In the genomic region with DNA sequence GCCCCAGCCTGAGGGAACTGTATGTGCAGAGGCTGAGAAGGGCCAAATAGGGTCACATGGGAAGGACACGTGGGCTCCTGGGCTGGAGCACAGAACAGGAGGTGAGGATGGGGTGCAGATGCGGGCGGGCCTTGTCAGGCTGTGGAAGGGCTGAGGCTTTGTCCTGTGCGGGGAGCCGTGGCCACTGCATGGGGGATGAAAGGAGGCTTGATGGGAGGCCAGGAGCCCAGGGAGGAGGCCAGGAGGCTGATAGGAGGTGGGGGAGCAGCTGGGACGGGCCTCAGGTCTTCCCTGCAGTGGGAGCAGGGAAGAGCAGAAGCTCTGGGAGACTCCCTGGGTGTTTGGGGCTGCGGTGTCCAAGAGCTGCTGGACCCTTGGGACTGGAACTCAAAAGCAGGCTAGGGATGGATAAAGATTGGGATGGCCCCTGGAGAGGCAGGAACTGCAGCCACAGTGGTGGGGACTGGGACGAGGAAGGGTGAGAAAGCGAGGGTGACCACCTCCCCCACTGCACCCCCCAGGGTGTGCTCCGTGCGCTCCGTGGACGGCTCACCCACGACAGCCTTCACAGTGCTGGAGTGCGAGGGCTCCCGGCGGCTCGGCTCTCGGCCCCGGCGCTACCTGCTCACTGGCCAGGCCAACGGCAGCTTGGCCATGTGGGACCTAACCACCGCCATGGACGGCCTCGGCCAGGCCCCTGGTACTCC, we compare ENCODE assay signal across 1 cellular context.
TF ChIP-seq lines count a peak whose summit lies in the region.

No MANE protein-coding gene starts in this region.

TF ChIP-seq in GM12878, 131 proteins besides CTCF, POLR2A, EP300 and RAD21:
- TF ChIP-seq CBFB (IDR thresholded peaks at IDR 0.05; ENCODE audit: low read depth) (no peak), RAD51 (IDR thresholded peaks at IDR 0.05) (no peak)
- TF ChIP-seq, protein P1, sequence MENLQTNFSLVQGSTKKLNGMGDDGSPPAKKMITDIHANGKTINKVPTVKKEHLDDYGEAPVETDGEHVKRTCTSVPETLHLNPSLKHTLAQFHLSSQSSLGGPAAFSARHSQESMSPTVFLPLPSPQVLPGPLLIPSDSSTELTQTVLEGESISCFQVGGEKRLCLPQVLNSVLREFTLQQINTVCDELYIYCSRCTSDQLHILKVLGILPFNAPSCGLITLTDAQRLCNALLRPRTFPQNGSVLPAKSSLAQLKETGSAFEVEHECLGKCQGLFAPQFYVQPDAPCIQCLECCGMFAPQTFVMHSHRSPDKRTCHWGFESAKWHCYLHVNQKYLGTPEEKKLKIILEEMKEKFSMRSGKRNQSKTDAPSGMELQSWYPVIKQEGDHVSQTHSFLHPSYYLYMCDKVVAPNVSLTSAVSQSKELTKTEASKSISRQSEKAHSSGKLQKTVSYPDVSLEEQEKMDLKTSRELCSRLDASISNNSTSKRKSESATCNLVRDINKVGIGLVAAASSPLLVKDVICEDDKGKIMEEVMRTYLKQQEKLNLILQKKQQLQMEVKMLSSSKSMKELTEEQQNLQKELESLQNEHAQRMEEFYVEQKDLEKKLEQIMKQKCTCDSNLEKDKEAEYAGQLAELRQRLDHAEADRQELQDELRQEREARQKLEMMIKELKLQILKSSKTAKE (IDR thresholded peaks at IDR 0.05; ENCODE audit: low read depth, poor library complexity, severe bottlenecking) = no peak
- TF ChIP-seq, protein P2, sequence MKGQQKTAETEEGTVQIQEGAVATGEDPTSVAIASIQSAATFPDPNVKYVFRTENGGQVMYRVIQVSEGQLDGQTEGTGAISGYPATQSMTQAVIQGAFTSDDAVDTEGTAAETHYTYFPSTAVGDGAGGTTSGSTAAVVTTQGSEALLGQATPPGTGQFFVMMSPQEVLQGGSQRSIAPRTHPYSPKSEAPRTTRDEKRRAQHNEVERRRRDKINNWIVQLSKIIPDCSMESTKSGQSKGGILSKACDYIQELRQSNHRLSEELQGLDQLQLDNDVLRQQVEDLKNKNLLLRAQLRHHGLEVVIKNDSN (IDR thresholded peaks at IDR 0.05; ENCODE audit: borderline replicate concordance, extremely low read length, insufficient read depth, low read depth, low read length) = peak; percentile 18
- TF ChIP-seq, protein P3, sequence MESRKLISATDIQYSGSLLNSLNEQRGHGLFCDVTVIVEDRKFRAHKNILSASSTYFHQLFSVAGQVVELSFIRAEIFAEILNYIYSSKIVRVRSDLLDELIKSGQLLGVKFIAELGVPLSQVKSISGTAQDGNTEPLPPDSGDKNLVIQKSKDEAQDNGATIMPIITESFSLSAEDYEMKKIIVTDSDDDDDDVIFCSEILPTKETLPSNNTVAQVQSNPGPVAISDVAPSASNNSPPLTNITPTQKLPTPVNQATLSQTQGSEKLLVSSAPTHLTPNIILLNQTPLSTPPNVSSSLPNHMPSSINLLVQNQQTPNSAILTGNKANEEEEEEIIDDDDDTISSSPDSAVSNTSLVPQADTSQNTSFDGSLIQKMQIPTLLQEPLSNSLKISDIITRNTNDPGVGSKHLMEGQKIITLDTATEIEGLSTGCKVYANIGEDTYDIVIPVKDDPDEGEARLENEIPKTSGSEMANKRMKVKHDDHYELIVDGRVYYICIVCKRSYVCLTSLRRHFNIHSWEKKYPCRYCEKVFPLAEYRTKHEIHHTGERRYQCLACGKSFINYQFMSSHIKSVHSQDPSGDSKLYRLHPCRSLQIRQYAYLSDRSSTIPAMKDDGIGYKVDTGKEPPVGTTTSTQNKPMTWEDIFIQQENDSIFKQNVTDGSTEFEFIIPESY (IDR thresholded peaks at IDR 0.05) = no peak
TF ChIP-seq in GM12878: peak in this region for 1.
